1 cellular context compared by ENCODE assay signal in the genomic region with DNA sequence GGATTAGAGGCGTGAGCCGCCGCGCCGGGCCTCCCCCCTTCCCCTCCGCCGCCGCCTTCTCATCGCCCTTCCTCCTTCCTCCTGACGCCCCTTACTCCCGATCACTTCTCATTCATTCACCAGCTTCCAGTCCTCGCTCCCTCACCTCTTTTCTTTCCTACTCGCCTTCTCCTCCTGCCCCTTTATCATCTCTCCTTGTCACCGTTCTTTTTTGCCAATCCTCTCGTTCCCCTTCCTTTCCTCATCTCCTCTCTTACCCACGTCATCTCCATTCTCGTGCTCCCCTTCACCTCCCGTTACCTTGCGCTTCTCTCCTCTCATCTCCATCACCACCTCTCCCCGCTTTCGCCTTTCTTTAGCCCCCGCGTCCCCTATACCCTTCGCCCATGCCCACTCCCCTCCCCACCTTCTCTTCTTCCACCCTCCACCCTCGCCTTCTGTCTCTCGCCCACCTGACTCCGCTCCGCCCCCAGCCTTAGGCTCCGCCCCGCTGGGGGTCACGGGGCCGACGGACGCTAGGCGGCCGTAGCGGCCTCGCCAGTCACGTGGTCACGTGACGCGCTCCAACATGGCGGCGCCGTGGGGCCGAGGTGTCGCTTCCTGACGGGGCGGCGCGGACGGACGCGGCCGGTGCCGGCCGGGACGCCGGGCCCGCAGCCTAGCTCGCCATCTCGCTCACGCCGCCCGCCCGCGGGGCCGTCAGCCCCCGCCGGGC.
TF ChIP-seq lines count a peak whose summit lies in the region.

A gene (plus strand): TSS at position 544 of the 715 bp plus-strand sequence. CDS start 179 bp downstream, outside the sequence.

TF ChIP-seq in K562, 482 proteins besides CTCF, POLR2A, EP300 and RAD21 (continued from another document and continues in another):
- TF ChIP-seq, protein P1, sequence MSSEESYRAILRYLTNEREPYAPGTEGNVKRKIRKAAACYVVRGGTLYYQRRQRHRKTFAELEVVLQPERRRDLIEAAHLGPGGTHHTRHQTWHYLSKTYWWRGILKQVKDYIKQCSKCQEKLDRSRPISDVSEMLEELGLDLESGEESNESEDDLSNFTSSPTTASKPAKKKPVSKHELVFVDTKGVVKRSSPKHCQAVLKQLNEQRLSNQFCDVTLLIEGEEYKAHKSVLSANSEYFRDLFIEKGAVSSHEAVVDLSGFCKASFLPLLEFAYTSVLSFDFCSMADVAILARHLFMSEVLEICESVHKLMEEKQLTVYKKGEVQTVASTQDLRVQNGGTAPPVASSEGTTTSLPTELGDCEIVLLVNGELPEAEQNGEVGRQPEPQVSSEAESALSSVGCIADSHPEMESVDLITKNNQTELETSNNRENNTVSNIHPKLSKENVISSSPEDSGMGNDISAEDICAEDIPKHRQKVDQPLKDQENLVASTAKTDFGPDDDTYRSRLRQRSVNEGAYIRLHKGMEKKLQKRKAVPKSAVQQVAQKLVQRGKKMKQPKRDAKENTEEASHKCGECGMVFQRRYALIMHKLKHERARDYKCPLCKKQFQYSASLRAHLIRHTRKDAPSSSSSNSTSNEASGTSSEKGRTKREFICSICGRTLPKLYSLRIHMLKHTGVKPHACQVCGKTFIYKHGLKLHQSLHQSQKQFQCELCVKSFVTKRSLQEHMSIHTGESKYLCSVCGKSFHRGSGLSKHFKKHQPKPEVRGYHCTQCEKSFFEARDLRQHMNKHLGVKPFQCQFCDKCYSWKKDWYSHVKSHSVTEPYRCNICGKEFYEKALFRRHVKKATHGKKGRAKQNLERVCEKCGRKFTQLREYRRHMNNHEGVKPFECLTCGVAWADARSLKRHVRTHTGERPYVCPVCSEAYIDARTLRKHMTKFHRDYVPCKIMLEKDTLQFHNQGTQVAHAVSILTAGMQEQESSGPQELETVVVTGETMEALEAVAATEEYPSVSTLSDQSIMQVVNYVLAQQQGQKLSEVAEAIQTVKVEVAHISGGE (CRISPR knock-in tag; IDR thresholded peaks at IDR 0.05) = peak in 1 of 3 experiments; percentile 46; a peak in 1 of 6 replicates
- TF ChIP-seq, protein P2, sequence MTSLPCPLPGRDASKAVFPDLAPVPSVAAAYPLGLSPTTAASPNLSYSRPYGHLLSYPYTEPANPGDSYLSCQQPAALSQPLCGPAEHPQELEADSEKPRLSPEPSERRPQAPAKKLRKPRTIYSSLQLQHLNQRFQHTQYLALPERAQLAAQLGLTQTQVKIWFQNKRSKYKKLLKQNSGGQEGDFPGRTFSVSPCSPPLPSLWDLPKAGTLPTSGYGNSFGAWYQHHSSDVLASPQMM (CRISPR knock-in tag; IDR thresholded peaks at IDR 0.05) = no peak
- TF ChIP-seq TAF1 (IDR thresholded peaks at IDR 0.05; ENCODE audit: control insufficient read depth, extremely low read depth, insufficient read depth, low read length, severe bottlenecking) = peak; percentile 90
- no peak for TF ChIP-seq GTF2F1 (IDR thresholded peaks at IDR 0.05; ENCODE audit: low read depth, low read length)
- TF ChIP-seq, protein P3, sequence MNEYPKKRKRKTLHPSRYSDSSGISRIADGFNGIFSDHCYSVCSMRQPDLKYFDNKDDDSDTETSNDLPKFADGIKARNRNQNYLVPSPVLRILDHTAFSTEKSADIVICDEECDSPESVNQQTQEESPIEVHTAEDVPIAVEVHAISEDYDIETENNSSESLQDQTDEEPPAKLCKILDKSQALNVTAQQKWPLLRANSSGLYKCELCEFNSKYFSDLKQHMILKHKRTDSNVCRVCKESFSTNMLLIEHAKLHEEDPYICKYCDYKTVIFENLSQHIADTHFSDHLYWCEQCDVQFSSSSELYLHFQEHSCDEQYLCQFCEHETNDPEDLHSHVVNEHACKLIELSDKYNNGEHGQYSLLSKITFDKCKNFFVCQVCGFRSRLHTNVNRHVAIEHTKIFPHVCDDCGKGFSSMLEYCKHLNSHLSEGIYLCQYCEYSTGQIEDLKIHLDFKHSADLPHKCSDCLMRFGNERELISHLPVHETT (CRISPR knock-in tag; conservative IDR thresholded peaks at IDR 0.05 in 1 of 2, IDR thresholded peaks at IDR 0.05 in 1 of 2) = peak in 1 of 2 experiments; percentile 92; a peak in 2 of 4 replicates
- TF ChIP-seq, protein P4, sequence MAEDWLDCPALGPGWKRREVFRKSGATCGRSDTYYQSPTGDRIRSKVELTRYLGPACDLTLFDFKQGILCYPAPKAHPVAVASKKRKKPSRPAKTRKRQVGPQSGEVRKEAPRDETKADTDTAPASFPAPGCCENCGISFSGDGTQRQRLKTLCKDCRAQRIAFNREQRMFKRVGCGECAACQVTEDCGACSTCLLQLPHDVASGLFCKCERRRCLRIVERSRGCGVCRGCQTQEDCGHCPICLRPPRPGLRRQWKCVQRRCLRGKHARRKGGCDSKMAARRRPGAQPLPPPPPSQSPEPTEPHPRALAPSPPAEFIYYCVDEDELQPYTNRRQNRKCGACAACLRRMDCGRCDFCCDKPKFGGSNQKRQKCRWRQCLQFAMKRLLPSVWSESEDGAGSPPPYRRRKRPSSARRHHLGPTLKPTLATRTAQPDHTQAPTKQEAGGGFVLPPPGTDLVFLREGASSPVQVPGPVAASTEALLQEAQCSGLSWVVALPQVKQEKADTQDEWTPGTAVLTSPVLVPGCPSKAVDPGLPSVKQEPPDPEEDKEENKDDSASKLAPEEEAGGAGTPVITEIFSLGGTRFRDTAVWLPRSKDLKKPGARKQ (CRISPR knock-in tag; IDR thresholded peaks at IDR 0.05) = no peak
- TF ChIP-seq DMBX1 (CRISPR knock-in tag; IDR thresholded peaks at IDR 0.05; ENCODE audit: borderline replicate concordance) = no peak; the same call in 1 of the 2 replicates
- TF ChIP-seq, protein P5, sequence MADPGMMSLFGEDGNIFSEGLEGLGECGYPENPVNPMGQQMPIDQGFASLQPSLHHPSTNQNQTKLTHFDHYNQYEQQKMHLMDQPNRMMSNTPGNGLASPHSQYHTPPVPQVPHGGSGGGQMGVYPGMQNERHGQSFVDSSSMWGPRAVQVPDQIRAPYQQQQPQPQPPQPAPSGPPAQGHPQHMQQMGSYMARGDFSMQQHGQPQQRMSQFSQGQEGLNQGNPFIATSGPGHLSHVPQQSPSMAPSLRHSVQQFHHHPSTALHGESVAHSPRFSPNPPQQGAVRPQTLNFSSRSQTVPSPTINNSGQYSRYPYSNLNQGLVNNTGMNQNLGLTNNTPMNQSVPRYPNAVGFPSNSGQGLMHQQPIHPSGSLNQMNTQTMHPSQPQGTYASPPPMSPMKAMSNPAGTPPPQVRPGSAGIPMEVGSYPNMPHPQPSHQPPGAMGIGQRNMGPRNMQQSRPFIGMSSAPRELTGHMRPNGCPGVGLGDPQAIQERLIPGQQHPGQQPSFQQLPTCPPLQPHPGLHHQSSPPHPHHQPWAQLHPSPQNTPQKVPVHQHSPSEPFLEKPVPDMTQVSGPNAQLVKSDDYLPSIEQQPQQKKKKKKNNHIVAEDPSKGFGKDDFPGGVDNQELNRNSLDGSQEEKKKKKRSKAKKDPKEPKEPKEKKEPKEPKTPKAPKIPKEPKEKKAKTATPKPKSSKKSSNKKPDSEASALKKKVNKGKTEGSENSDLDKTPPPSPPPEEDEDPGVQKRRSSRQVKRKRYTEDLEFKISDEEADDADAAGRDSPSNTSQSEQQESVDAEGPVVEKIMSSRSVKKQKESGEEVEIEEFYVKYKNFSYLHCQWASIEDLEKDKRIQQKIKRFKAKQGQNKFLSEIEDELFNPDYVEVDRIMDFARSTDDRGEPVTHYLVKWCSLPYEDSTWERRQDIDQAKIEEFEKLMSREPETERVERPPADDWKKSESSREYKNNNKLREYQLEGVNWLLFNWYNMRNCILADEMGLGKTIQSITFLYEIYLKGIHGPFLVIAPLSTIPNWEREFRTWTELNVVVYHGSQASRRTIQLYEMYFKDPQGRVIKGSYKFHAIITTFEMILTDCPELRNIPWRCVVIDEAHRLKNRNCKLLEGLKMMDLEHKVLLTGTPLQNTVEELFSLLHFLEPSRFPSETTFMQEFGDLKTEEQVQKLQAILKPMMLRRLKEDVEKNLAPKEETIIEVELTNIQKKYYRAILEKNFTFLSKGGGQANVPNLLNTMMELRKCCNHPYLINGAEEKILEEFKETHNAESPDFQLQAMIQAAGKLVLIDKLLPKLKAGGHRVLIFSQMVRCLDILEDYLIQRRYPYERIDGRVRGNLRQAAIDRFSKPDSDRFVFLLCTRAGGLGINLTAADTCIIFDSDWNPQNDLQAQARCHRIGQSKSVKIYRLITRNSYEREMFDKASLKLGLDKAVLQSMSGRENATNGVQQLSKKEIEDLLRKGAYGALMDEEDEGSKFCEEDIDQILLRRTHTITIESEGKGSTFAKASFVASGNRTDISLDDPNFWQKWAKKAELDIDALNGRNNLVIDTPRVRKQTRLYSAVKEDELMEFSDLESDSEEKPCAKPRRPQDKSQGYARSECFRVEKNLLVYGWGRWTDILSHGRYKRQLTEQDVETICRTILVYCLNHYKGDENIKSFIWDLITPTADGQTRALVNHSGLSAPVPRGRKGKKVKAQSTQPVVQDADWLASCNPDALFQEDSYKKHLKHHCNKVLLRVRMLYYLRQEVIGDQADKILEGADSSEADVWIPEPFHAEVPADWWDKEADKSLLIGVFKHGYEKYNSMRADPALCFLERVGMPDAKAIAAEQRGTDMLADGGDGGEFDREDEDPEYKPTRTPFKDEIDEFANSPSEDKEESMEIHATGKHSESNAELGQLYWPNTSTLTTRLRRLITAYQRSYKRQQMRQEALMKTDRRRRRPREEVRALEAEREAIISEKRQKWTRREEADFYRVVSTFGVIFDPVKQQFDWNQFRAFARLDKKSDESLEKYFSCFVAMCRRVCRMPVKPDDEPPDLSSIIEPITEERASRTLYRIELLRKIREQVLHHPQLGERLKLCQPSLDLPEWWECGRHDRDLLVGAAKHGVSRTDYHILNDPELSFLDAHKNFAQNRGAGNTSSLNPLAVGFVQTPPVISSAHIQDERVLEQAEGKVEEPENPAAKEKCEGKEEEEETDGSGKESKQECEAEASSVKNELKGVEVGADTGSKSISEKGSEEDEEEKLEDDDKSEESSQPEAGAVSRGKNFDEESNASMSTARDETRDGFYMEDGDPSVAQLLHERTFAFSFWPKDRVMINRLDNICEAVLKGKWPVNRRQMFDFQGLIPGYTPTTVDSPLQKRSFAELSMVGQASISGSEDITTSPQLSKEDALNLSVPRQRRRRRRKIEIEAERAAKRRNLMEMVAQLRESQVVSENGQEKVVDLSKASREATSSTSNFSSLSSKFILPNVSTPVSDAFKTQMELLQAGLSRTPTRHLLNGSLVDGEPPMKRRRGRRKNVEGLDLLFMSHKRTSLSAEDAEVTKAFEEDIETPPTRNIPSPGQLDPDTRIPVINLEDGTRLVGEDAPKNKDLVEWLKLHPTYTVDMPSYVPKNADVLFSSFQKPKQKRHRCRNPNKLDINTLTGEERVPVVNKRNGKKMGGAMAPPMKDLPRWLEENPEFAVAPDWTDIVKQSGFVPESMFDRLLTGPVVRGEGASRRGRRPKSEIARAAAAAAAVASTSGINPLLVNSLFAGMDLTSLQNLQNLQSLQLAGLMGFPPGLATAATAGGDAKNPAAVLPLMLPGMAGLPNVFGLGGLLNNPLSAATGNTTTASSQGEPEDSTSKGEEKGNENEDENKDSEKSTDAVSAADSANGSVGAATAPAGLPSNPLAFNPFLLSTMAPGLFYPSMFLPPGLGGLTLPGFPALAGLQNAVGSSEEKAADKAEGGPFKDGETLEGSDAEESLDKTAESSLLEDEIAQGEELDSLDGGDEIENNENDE (IDR thresholded peaks at IDR 0.05; ENCODE audit: low read depth, low read length) = no peak
- TF ChIP-seq, protein P6, sequence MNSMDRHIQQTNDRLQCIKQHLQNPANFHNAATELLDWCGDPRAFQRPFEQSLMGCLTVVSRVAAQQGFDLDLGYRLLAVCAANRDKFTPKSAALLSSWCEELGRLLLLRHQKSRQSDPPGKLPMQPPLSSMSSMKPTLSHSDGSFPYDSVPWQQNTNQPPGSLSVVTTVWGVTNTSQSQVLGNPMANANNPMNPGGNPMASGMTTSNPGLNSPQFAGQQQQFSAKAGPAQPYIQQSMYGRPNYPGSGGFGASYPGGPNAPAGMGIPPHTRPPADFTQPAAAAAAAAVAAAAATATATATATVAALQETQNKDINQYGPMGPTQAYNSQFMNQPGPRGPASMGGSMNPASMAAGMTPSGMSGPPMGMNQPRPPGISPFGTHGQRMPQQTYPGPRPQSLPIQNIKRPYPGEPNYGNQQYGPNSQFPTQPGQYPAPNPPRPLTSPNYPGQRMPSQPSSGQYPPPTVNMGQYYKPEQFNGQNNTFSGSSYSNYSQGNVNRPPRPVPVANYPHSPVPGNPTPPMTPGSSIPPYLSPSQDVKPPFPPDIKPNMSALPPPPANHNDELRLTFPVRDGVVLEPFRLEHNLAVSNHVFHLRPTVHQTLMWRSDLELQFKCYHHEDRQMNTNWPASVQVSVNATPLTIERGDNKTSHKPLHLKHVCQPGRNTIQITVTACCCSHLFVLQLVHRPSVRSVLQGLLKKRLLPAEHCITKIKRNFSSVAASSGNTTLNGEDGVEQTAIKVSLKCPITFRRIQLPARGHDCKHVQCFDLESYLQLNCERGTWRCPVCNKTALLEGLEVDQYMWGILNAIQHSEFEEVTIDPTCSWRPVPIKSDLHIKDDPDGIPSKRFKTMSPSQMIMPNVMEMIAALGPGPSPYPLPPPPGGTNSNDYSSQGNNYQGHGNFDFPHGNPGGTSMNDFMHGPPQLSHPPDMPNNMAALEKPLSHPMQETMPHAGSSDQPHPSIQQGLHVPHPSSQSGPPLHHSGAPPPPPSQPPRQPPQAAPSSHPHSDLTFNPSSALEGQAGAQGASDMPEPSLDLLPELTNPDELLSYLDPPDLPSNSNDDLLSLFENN (IDR thresholded peaks at IDR 0.05; ENCODE audit: low read depth in 2 of 2, low read length in 2 of 2) = no peak
- no peak for TF ChIP-seq U2AF2 (optimal IDR thresholded peaks at IDR 0.05; ENCODE audit: low read depth, low read length)
- TF ChIP-seq, protein P7, sequence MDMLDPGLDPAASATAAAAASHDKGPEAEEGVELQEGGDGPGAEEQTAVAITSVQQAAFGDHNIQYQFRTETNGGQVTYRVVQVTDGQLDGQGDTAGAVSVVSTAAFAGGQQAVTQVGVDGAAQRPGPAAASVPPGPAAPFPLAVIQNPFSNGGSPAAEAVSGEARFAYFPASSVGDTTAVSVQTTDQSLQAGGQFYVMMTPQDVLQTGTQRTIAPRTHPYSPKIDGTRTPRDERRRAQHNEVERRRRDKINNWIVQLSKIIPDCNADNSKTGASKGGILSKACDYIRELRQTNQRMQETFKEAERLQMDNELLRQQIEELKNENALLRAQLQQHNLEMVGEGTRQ (CRISPR knock-in tag; IDR thresholded peaks at IDR 0.05) = peak; percentile 97
- no peak for TF ChIP-seq CHD1 (IDR thresholded peaks at IDR 0.05; ENCODE audit: low read length)
- TF ChIP-seq, protein P8, sequence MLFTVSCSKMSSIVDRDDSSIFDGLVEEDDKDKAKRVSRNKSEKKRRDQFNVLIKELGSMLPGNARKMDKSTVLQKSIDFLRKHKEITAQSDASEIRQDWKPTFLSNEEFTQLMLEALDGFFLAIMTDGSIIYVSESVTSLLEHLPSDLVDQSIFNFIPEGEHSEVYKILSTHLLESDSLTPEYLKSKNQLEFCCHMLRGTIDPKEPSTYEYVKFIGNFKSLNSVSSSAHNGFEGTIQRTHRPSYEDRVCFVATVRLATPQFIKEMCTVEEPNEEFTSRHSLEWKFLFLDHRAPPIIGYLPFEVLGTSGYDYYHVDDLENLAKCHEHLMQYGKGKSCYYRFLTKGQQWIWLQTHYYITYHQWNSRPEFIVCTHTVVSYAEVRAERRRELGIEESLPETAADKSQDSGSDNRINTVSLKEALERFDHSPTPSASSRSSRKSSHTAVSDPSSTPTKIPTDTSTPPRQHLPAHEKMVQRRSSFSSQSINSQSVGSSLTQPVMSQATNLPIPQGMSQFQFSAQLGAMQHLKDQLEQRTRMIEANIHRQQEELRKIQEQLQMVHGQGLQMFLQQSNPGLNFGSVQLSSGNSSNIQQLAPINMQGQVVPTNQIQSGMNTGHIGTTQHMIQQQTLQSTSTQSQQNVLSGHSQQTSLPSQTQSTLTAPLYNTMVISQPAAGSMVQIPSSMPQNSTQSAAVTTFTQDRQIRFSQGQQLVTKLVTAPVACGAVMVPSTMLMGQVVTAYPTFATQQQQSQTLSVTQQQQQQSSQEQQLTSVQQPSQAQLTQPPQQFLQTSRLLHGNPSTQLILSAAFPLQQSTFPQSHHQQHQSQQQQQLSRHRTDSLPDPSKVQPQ (CRISPR knock-in tag; IDR thresholded peaks at IDR 0.05; ENCODE audit: borderline replicate concordance) = no peak
- no peak for TF ChIP-seq SAFB2 (IDR thresholded peaks at IDR 0.05; ENCODE audit: borderline replicate concordance, low read depth, low read length, severe bottlenecking)
- no peak; the same call in 1 of the 2 replicates for TF ChIP-seq GATAD2B (IDR thresholded peaks at IDR 0.05; ENCODE audit: borderline replicate concordance)
